Comparison of ENCODE assay signal across 16 cellular contexts in genomic region chr22:31540966-31541365, GRCh38.
"Had no signal": no experiment of that assay in that cellular context is flagged by ENCODE, and none has a peak within 500 bp of the region (broad histone marks: within the 10 kb centered on the region; RNA-seq: fewer than 3 reads in every experiment).

No MANE protein-coding gene starts in this region.

- FAIRE-seq: islet of Langerhans had no signal

- H3K9me3 Mint-ChIP-seq: naive thymus-derived CD8-positive, alpha-beta T cell had no signal

- H3K4me3 ChIP-seq: adrenal gland, mucosa of descending colon, stomach had no signal

- H3K27me3 Mint-ChIP-seq: naive thymus-derived CD8-positive, alpha-beta T cell had no signal

- H3K4me1 ChIP-seq: stomach had no signal

- H3K27ac ChIP-seq: adrenal gland, stomach had no signal

- DNase-seq: activated CD4-positive, alpha-beta T cell treated with anti-CD3 and anti-CD28 coated beads for 1 hour; adrenal gland; caudate nucleus; cortex of kidney; effector CD8-positive, alpha-beta T cell; foreskin melanocyte; head of caudate nucleus; mucosa of descending colon; naive thymus-derived CD8-positive, alpha-beta T cell; Right ventricle myocardium superior; SK-N-SH; stimulated activated CD4-positive, alpha-beta T cell treated with anti-CD3 and anti-CD28 coated beads, Interleukin-2, amount 100 ng/mL, for 48 hours; stomach had no signal

- ATAC-seq: left lobe of liver; mucosa of descending colon; naive thymus-derived CD8-positive, alpha-beta T cell; sciatic nerve had no signal

- H3K9me3 ChIP-seq: adrenal gland, mucosa of descending colon, SK-N-SH, stomach had no signal

- H3K36me3 ChIP-seq: adrenal gland had no signal

- H3K4me3 Mint-ChIP-seq: naive thymus-derived CD8-positive, alpha-beta T cell had no signal

- H3K27me3 ChIP-seq: adrenal gland, stomach had no signal
